Comparison of ENCODE assay signal across 8 cellular contexts in genomic region chr9:34046784-34047379, GRCh38. TPM values are rescaled to one million over a fixed set of nuclear protein-coding genes. Genes with fewer than 3 reads are reported as not detected.
DNase-seq lines count a peak whose midpoint lies in the region; ATAC-seq and TF ChIP-seq lines count a peak whose summit lies in the region.

No MANE protein-coding gene starts in this region.

- TF ChIP-seq CTCF in RWPE2 (IDR thresholded peaks at IDR 0.05; ENCODE audit: poor library complexity, severe bottlenecking) (no peak), esophagus muscularis mucosa (IDR thresholded peaks at IDR 0.05) (no peak)

- H3K4me3 Mint-ChIP-seq in T-helper 2 cell treated with Interferon-gamma antibody and Interleukin-4, amounts not matched to agents 5 μg/mL and 100 μg/mL, for 36 hours = peak overlapping the region; percentile 100

- peak overlapping the region; percentile 56 for H3K27ac Mint-ChIP-seq in T-helper 2 cell treated with Interferon-gamma antibody and Interleukin-4, amounts not matched to agents 5 μg/mL and 100 μg/mL, for 36 hours

- no peak for ATAC-seq in RWPE2 (ENCODE audit: low read depth)

- TF ChIP-seq POLR2A in esophagus muscularis mucosa (IDR thresholded peaks at IDR 0.05; ENCODE audit: low read depth) = no peak

- no peaks in the 10 kb centered on the region for H3K9me3 Mint-ChIP-seq in T-helper 2 cell treated with Interferon-gamma antibody and Interleukin-4, amounts not matched to agents 5 μg/mL and 100 μg/mL, for 36 hours

- H3K36me3 ChIP-seq in RWPE2 (ENCODE audit: low read depth) = peaks cover 22% of the 10 kb centered on the region
- H3K36me3 ChIP-seq in esophagus muscularis mucosa = peaks cover 0 to 9% (median 0%) of the 10 kb centered on the region in 4 donors

- no peak for DNase-seq in T-helper 2 cell treated with Interferon-gamma antibody and Interleukin-4, amounts not matched to agents 5 μg/mL and 100 μg/mL, for 36 hours (ENCODE audit: low spot score)
- no peak for DNase-seq in T-helper 2 cell
- no peak for DNase-seq in RWPE2 (ENCODE audit: low spot score)
- no peak for DNase-seq in esophagus muscularis mucosa (ENCODE audit: extremely low spot score)
- DNase-seq in stimulated activated CD4-positive, alpha-beta T cell treated with anti-CD3 and anti-CD28 coated beads, Interleukin-15, amount 100 ng/mL, for 24 hours = no peak
- DNase-seq in activated CD4-positive, CD25-positive, alpha-beta regulatory T cell treated with anti-CD3 and anti-CD28 coated beads, Interleukin-2, amount 50 U/mL, for 72 hours = no peak
- DNase-seq in nucleus accumbens (lab: John Stamatoyannopoulos, UW) = no peak

- H3K4me1 ChIP-seq in RWPE2 (ENCODE audit: insufficient read depth, poor library complexity, severe bottlenecking) = peaks cover 12% of the 10 kb centered on the region
- H3K4me1 ChIP-seq in esophagus muscularis mucosa = peaks cover 24 to 39% (median 30%) of the 10 kb centered on the region in 4 donors

- H3K27me3 ChIP-seq in RWPE2 (ENCODE audit: insufficient read depth, poor library complexity, severe bottlenecking) (no peaks in the 10 kb centered on the region), esophagus muscularis mucosa (no peaks in the 10 kb centered on the region)

- no peak for TF ChIP-seq EP300 in esophagus muscularis mucosa (IDR thresholded peaks at IDR 0.05)

- intact Hi-C loops in esophagus muscularis mucosa (cut with DNase I) = no loop called here

- H3K27me3 Mint-ChIP-seq in T-helper 2 cell treated with Interferon-gamma antibody and Interleukin-4, amounts not matched to agents 5 μg/mL and 100 μg/mL, for 36 hours (ENCODE audit: low read depth) = no peaks in the 10 kb centered on the region

- H3K4me3 ChIP-seq in RWPE2 (ENCODE audit: severe bottlenecking) (peak overlapping the region; percentile 62), esophagus muscularis mucosa (peak overlapping the region in 3 of 4 donors; percentile 70 to 95 (median 80)), skin epidermis (peak overlapping the region in 2 of 7 experiments; percentile 72 to 87)

- H3K36me3 Mint-ChIP-seq in T-helper 2 cell treated with Interferon-gamma antibody and Interleukin-4, amounts not matched to agents 5 μg/mL and 100 μg/mL, for 36 hours (ENCODE audit: low read depth) = peaks cover 3% of the 10 kb centered on the region

- peak overlapping the region; percentile 75 for H3K27ac ChIP-seq in RWPE2 (ENCODE audit: poor library complexity, severe bottlenecking)
- no peak overlapping the region for H3K27ac ChIP-seq in esophagus muscularis mucosa (replicated peaks in 1 of 4)
- peak overlapping the region in 16 of 21 experiments; percentile 0 to 98 (median 42) for H3K27ac ChIP-seq in skin epidermis

- peaks cover 30% of the 10 kb centered on the region for H3K4me1 Mint-ChIP-seq in T-helper 2 cell treated with Interferon-gamma antibody and Interleukin-4, amounts not matched to agents 5 μg/mL and 100 μg/mL, for 36 hours (ENCODE audit: low read depth)

- no peaks in the 10 kb centered on the region for H3K9me3 ChIP-seq in RWPE2 (ENCODE audit: severe bottlenecking)
- no peaks in the 10 kb centered on the region for H3K9me3 ChIP-seq in esophagus muscularis mucosa

- WGBS in esophagus muscularis mucosa = 60% methylated on average over 5 of the region's 5 CpGs

RNA-seq across cellular contexts. Expression of gene UBAP2, which starts 1.8 kb away (rescaled TPM):
- 10 to 100 TPM; 31.0 to 49.6 (median 37.6) TPM for total RNA-seq in esophagus muscularis mucosa

Comparison
In these comparisons a context has a peak if more than half of its experiments do, and no peak if none do; other contexts are left out.
1. H3K27ac ChIP-seq: peak in RWPE2 (single experiment) and skin epidermis (16 of 21); none in esophagus muscularis mucosa (0 of 4).